ENCODE assay signal across 22 cellular contexts in genomic region chr5:177501874-177502678, GRCh38. TPM values are rescaled to one million over a fixed set of nuclear protein-coding genes. Genes with fewer than 3 reads are reported as not detected.
DNase-seq lines count a peak whose midpoint lies in the region; ATAC-seq and FAIRE-seq lines count a peak whose summit lies in the region.
"Had no signal": no experiment of that assay in that cellular context is flagged by ENCODE, and none has a peak within 500 bp of the region (broad histone marks: within the 10 kb centered on the region; RNA-seq: fewer than 3 reads in every experiment).

No MANE protein-coding gene starts in this region.

- H3K4me1 ChIP-seq in BLaER1 treated with 17β-estradiol and CSF1 and Interleukin-3, amounts not matched to agents 10 nM and 100 nM = peaks cover 77 to 95% (median 94%) of the 10 kb centered on the region in 10 experiments
- H3K4me1 ChIP-seq in NT2/D1 (ENCODE audit: insufficient read depth, insufficient read length) (peaks cover 15% of the 10 kb centered on the region), aorta (ENCODE audit: control insufficient read depth in 1 of 2, insufficient read depth in 2 of 2, low read length in 2 of 2) (no peaks in the 10 kb centered on the region)

- CTCF ChIA-PET in activated CD4-positive, alpha-beta memory T cell treated with anti-CD3 and anti-CD28 coated beads, Interleukin-2, amount 10 ng/mL, durations not matched to agents 7 days and 5 days (lab: Charles Lee) = interaction anchor here (0.6 to 5.7 kb wide), 22 partner anchors 12 to 388 kb away, joined by 3 to 45 read pairs (median 6); partner anchors contain the start of genes DDX41, F12, GRK6 and PRELID1

- H3K36me3 ChIP-seq in BLaER1 treated with 17β-estradiol and CSF1 and Interleukin-3, amounts not matched to agents 10 nM and 100 nM = peaks cover 42 to 47% (median 44%) of the 10 kb centered on the region in 11 experiments
- H3K36me3 ChIP-seq in NT2/D1 (ENCODE audit: insufficient read depth, insufficient read length, low read length) = peaks cover 38% of the 10 kb centered on the region
- no peaks in the 10 kb centered on the region for H3K36me3 ChIP-seq in aorta (ENCODE audit: control insufficient read depth in 1 of 2, insufficient read depth in 2 of 2, low read length in 1 of 2)
- H3K36me3 ChIP-seq: vagina had no signal

- ATAC-seq in aorta (ENCODE audit: low FRiP score) = no peak
- no peak for ATAC-seq in stimulated activated naive CD8-positive, alpha-beta T cell treated with anti-CD3 and anti-CD28 coated beads, Interleukin-15, amount 100 ng/mL, for 72 hours
- ATAC-seq: activated naive CD4-positive, alpha-beta T cell treated with anti-CD3 and anti-CD28 coated beads, Interleukin-2, amount 50 U/mL, for 72 hours; activated T-cell treated with anti-CD3 and anti-CD28 coated beads, Interleukin-2, amount 50 U/mL, for 4 hours had no signal

- no peak for DNase-seq in GM19239 (ENCODE audit: insufficient read length, low spot score)
- DNase-seq in NT2/D1 (ENCODE audit: low read depth, low spot score) = no peak
- no peak for DNase-seq in aorta
- DNase-seq in DMS53 treated with DMSO at 0.1 percent for 48 hours (lab: John Stamatoyannopoulos, UW; ENCODE audit: unreplicated experiment) = no peak
- no peak for DNase-seq in stimulated activated naive CD8-positive, alpha-beta T cell treated with anti-CD3 and anti-CD28 coated beads, Interleukin-15, amount 100 ng/mL, for 72 hours
- DNase-seq in activated CD4-positive, alpha-beta memory T cell treated with anti-CD3 and anti-CD28 coated beads, Interleukin-2, amount 10 ng/mL, durations not matched to agents 7 days and 5 days = no peak
- DNase-seq: ACHN; activated T-cell treated with anti-CD3 and anti-CD28 coated beads, Interleukin-2, amount 50 U/mL, for 4 hours; COR-L47; effector CD4-positive, alpha-beta T cell; GDM1; H7; kidney; NCI-H1048; NCI-H2171 had no signal

- H3K36me3 Mint-ChIP-seq in dendritic cell treated with granulocyte-macrophage colony-stimulating factor and Interleukin-4, amounts not matched to agents 40 ng/mL and 50 ng/mL, for 4 days (ENCODE audit: low read depth) = peaks cover 43% of the 10 kb centered on the region
- no peaks in the 10 kb centered on the region for H3K36me3 Mint-ChIP-seq in activated CD4-positive, alpha-beta memory T cell treated with anti-CD3 and anti-CD28 coated beads, Interleukin-2, amount 10 ng/mL, durations not matched to agents 7 days and 5 days (ENCODE audit: low read depth)
- H3K36me3 Mint-ChIP-seq: activated naive CD4-positive, alpha-beta T cell treated with anti-CD3 and anti-CD28 coated beads, Interleukin-2, amount 50 U/mL, for 72 hours had no signal

- peaks cover 34% of the 10 kb centered on the region for H3K27me3 Mint-ChIP-seq in dendritic cell treated with granulocyte-macrophage colony-stimulating factor and Interleukin-4, amounts not matched to agents 40 ng/mL and 50 ng/mL, for 4 days
- peaks cover 22% of the 10 kb centered on the region for H3K27me3 Mint-ChIP-seq in stimulated activated naive CD8-positive, alpha-beta T cell treated with anti-CD3 and anti-CD28 coated beads, Interleukin-15, amount 100 ng/mL, for 72 hours
- peaks cover 21% of the 10 kb centered on the region for H3K27me3 Mint-ChIP-seq in activated CD4-positive, alpha-beta memory T cell treated with anti-CD3 and anti-CD28 coated beads, Interleukin-2, amount 10 ng/mL, durations not matched to agents 7 days and 5 days

- H3K27me3 ChIP-seq in BLaER1 treated with 17β-estradiol and CSF1 and Interleukin-3, amounts not matched to agents 10 nM and 100 nM = peaks cover 0 to 27% (median 0%) of the 10 kb centered on the region in 11 experiments; a peak in 5 of 22 replicates
- H3K27me3 ChIP-seq in NT2/D1 (ENCODE audit: insufficient read depth, insufficient read length) (peaks cover 11% of the 10 kb centered on the region), aorta (ENCODE audit: control insufficient read depth in 1 of 2, insufficient read depth in 2 of 2, low read length in 1 of 2) (no peaks in the 10 kb centered on the region)
- H3K27me3 ChIP-seq: vagina had no signal

- no peaks in the 10 kb centered on the region for H3K9me3 Mint-ChIP-seq in dendritic cell treated with granulocyte-macrophage colony-stimulating factor and Interleukin-4, amounts not matched to agents 40 ng/mL and 50 ng/mL, for 4 days
- no peaks in the 10 kb centered on the region for H3K9me3 Mint-ChIP-seq in stimulated activated naive CD8-positive, alpha-beta T cell treated with anti-CD3 and anti-CD28 coated beads, Interleukin-15, amount 100 ng/mL, for 72 hours
- H3K9me3 Mint-ChIP-seq in activated CD4-positive, alpha-beta memory T cell treated with anti-CD3 and anti-CD28 coated beads, Interleukin-2, amount 10 ng/mL, durations not matched to agents 7 days and 5 days = no peaks in the 10 kb centered on the region
- H3K9me3 Mint-ChIP-seq: activated naive CD4-positive, alpha-beta T cell treated with anti-CD3 and anti-CD28 coated beads, Interleukin-2, amount 50 U/mL, for 72 hours; activated T-cell treated with anti-CD3 and anti-CD28 coated beads, Interleukin-2, amount 50 U/mL, for 4 hours; stimulated activated naive CD8-positive, alpha-beta T cell treated with anti-CD3 and anti-CD28 coated beads, Interleukin-15, Interleukin-2, amounts not matched to agents 100 ng/mL and 50 ng/mL, for 24 hours had no signal

- POLR2A ChIA-PET in activated CD4-positive, alpha-beta memory T cell treated with anti-CD3 and anti-CD28 coated beads, Interleukin-2, amount 10 ng/mL, durations not matched to agents 7 days and 5 days (lab: Charles Lee) = interaction anchor here (0.7 to 1.7 kb wide), 6 partner anchors 9 to 135 kb away, joined by 3 to 5 read pairs (median 3); no protein-coding TSS in a partner anchor

- peak overlapping the region; percentile 0 for H3K27ac Mint-ChIP-seq in dendritic cell treated with granulocyte-macrophage colony-stimulating factor and Interleukin-4, amounts not matched to agents 40 ng/mL and 50 ng/mL, for 4 days
- no peak overlapping the region for H3K27ac Mint-ChIP-seq in stimulated activated naive CD8-positive, alpha-beta T cell treated with anti-CD3 and anti-CD28 coated beads, Interleukin-15, amount 100 ng/mL, for 72 hours
- H3K27ac Mint-ChIP-seq in activated CD4-positive, alpha-beta memory T cell treated with anti-CD3 and anti-CD28 coated beads, Interleukin-2, amount 10 ng/mL, durations not matched to agents 7 days and 5 days = no peak overlapping the region
- H3K27ac Mint-ChIP-seq: activated naive CD4-positive, alpha-beta T cell treated with anti-CD3 and anti-CD28 coated beads, Interleukin-2, amount 50 U/mL, for 72 hours; stimulated activated naive CD8-positive, alpha-beta T cell treated with anti-CD3 and anti-CD28 coated beads, Interleukin-15, Interleukin-2, amounts not matched to agents 100 ng/mL and 50 ng/mL, for 24 hours had no signal

- intact Hi-C loops in dendritic cell treated with granulocyte-macrophage colony-stimulating factor and Interleukin-4, amounts not matched to agents 40 ng/mL and 50 ng/mL, for 4 days (cut with micrococcal nuclease) = no loop called here
- intact Hi-C loops in aorta (cut with DNase I) = loop anchor here (1.0 to 5.0 kb wide), 2 partner anchors 110 to 112 kb away; no protein-coding TSS in a partner anchor

- peak overlapping the region in 9 of 11 experiments; percentile 22 to 65 (median 43); a peak in 15 of 22 replicates for H3K9ac ChIP-seq in BLaER1 treated with 17β-estradiol and CSF1 and Interleukin-3, amounts not matched to agents 10 nM and 100 nM
- H3K9ac ChIP-seq in NT2/D1 (ENCODE audit: insufficient read length, low read depth) = peak overlapping the region; percentile 11
- H3K9ac ChIP-seq: parathyroid adenoma had no signal

- peaks cover 56 to 76% (median 68%) of the 10 kb centered on the region in 11 experiments for H4K20me1 ChIP-seq in BLaER1 treated with 17β-estradiol and CSF1 and Interleukin-3, amounts not matched to agents 10 nM and 100 nM

- no peaks in the 10 kb centered on the region for H3K9me3 ChIP-seq in BLaER1 treated with 17β-estradiol and CSF1 and Interleukin-3, amounts not matched to agents 10 nM and 100 nM (replicated peaks in 1 of 11)
- H3K9me3 ChIP-seq in NT2/D1 (ENCODE audit: insufficient read depth, low read length) = no peaks in the 10 kb centered on the region
- H3K9me3 ChIP-seq in aorta (ENCODE audit: control insufficient read depth, low read length) = no peaks in the 10 kb centered on the region
- H3K9me3 ChIP-seq: vagina had no signal

- peak overlapping the region; percentile 94 to 100 (median 99) for H3K4me2 ChIP-seq in BLaER1 treated with 17β-estradiol and CSF1 and Interleukin-3, amounts not matched to agents 10 nM and 100 nM

- H3K27ac ChIP-seq in BLaER1 treated with 17β-estradiol and CSF1 and Interleukin-3, amounts not matched to agents 10 nM and 100 nM = peak overlapping the region in 7 of 11 experiments; percentile 26 to 68 (median 45); a peak in 14 of 22 replicates
- no peak overlapping the region for H3K27ac ChIP-seq in aorta (ENCODE audit: low read depth in 1 of 2, low read length in 2 of 2)
- H3K27ac ChIP-seq: parathyroid adenoma, vagina had no signal

- FAIRE-seq in GM19239 (lab: Jason Lieb, UNC) = peak; percentile 97
- FAIRE-seq: kidney, TTC549 had no signal

- H3K4me3 ChIP-seq in BLaER1 treated with 17β-estradiol and CSF1 and Interleukin-3, amounts not matched to agents 10 nM and 100 nM = no peak overlapping the region
- H3K4me3 ChIP-seq in NT2/D1 (ENCODE audit: insufficient read length, low read depth) = no peak overlapping the region
- H3K4me3 ChIP-seq in aorta (ENCODE audit: low read length in 2 of 2) = no peak overlapping the region
- H3K4me3 ChIP-seq: vagina had no signal

- no peak overlapping the region for H3K4me3 Mint-ChIP-seq in dendritic cell treated with granulocyte-macrophage colony-stimulating factor and Interleukin-4, amounts not matched to agents 40 ng/mL and 50 ng/mL, for 4 days
- no peak overlapping the region for H3K4me3 Mint-ChIP-seq in stimulated activated naive CD8-positive, alpha-beta T cell treated with anti-CD3 and anti-CD28 coated beads, Interleukin-15, amount 100 ng/mL, for 72 hours
- H3K4me3 Mint-ChIP-seq in activated CD4-positive, alpha-beta memory T cell treated with anti-CD3 and anti-CD28 coated beads, Interleukin-2, amount 10 ng/mL, durations not matched to agents 7 days and 5 days = no peak overlapping the region
- H3K4me3 Mint-ChIP-seq: activated T-cell treated with anti-CD3 and anti-CD28 coated beads, Interleukin-2, amount 50 U/mL, for 4 hours; stimulated activated naive CD8-positive, alpha-beta T cell treated with anti-CD3 and anti-CD28 coated beads, Interleukin-15, Interleukin-2, amounts not matched to agents 100 ng/mL and 50 ng/mL, for 24 hours had no signal

- H3K4me1 Mint-ChIP-seq in dendritic cell treated with granulocyte-macrophage colony-stimulating factor and Interleukin-4, amounts not matched to agents 40 ng/mL and 50 ng/mL, for 4 days (ENCODE audit: low read depth) = peaks cover 71% of the 10 kb centered on the region
- H3K4me1 Mint-ChIP-seq in stimulated activated naive CD8-positive, alpha-beta T cell treated with anti-CD3 and anti-CD28 coated beads, Interleukin-15, amount 100 ng/mL, for 72 hours = peaks cover 19% of the 10 kb centered on the region
- peaks cover 13% of the 10 kb centered on the region for H3K4me1 Mint-ChIP-seq in activated CD4-positive, alpha-beta memory T cell treated with anti-CD3 and anti-CD28 coated beads, Interleukin-2, amount 10 ng/mL, durations not matched to agents 7 days and 5 days

- 66 to 71% methylated on average over 9 of the region's 9 CpGs for WGBS in aorta, 2 donors

RNA-seq across cellular contexts. Expression of gene PDLIM7, which starts 4.7 kb away (rescaled TPM):
- 100 to 1,000 TPM; 510 to 729 TPM for total RNA-seq in aorta
- polyA plus RNA-seq in aorta = 1,000 to 10,000 TPM in 1 of 2 donors, 100 to 1,000 TPM in 1; 184 to 1,248 TPM
- total RNA-seq in activated CD4-positive, alpha-beta memory T cell treated with anti-CD3 and anti-CD28 coated beads, Interleukin-2, amount 10 ng/mL, durations not matched to agents 7 days and 5 days = 10 to 100 TPM; 55.1 to 56.6 TPM

RNA-seq across cellular contexts. Expression of gene DOK3, which starts 7.5 kb away (rescaled TPM):
- 10 to 100 TPM; 15.0 to 21.6 TPM for total RNA-seq in aorta
- polyA plus RNA-seq in aorta = 1 to 10 TPM; 2.7 to 4.4 TPM
- total RNA-seq in activated CD4-positive, alpha-beta memory T cell treated with anti-CD3 and anti-CD28 coated beads, Interleukin-2, amount 10 ng/mL, durations not matched to agents 7 days and 5 days = 1 to 10 TPM; 2.4 TPM

RNA-seq across cellular contexts. Expression of gene DDX41, which starts 14.7 kb away (rescaled TPM):
- total RNA-seq in aorta = 10 to 100 TPM; 45.0 to 54.9 TPM
- polyA plus RNA-seq in aorta = 10 to 100 TPM; 46.5 to 95.4 TPM
- total RNA-seq in activated CD4-positive, alpha-beta memory T cell treated with anti-CD3 and anti-CD28 coated beads, Interleukin-2, amount 10 ng/mL, durations not matched to agents 7 days and 5 days = 100 to 1,000 TPM; 105 to 107 TPM

RNA-seq across cellular contexts. Expression of gene DBN1, which starts 28.6 kb away (rescaled TPM):
- 100 to 1,000 TPM in 1 of 2 donors, 10 to 100 TPM in 1; 66.3 to 140 TPM for total RNA-seq in aorta
- 10 to 100 TPM; 23.7 to 68.9 TPM for polyA plus RNA-seq in aorta
- 1 to 10 TPM; 4.9 to 5.0 TPM for total RNA-seq in activated CD4-positive, alpha-beta memory T cell treated with anti-CD3 and anti-CD28 coated beads, Interleukin-2, amount 10 ng/mL, durations not matched to agents 7 days and 5 days

RNA-seq across cellular contexts. Expression of gene FAM193B, which starts 52.3 kb away (rescaled TPM):
- total RNA-seq in aorta = 100 to 1,000 TPM in 1 of 2 donors, 10 to 100 TPM in 1; 67.5 to 113 TPM
- polyA plus RNA-seq in aorta = 100 to 1,000 TPM in 1 of 2 donors, 10 to 100 TPM in 1; 49.5 to 533 TPM
- total RNA-seq in activated CD4-positive, alpha-beta memory T cell treated with anti-CD3 and anti-CD28 coated beads, Interleukin-2, amount 10 ng/mL, durations not matched to agents 7 days and 5 days = 100 to 1,000 TPM; 110 to 112 TPM

Comparison
In these comparisons a context has a peak if more than half of its experiments do, and no peak if none do; other contexts are left out.
1. H3K27ac ChIP-seq: peak in BLaER1 treated with 17β-estradiol and CSF1 and Interleukin-3, amounts not matched to agents 10 nM and 100 nM (7 of 11); none in aorta (0 of 2).
2. RNA of gene PDLIM7, which starts 4.7 kb away (total RNA-seq): 510 to 729 TPM in aorta; 55.1 to 56.6 TPM in activated CD4-positive, alpha-beta memory T cell treated with anti-CD3 and anti-CD28 coated beads, Interleukin-2, amount 10 ng/mL, durations not matched to agents 7 days and 5 days; every median in the first group is over 4 times any median in the second.
3. RNA of gene DOK3, which starts 7.5 kb away (total RNA-seq): 15.0 to 21.6 TPM in aorta; 2.4 TPM in activated CD4-positive, alpha-beta memory T cell treated with anti-CD3 and anti-CD28 coated beads, Interleukin-2, amount 10 ng/mL, durations not matched to agents 7 days and 5 days; every median in the first group is over 4 times any median in the second.